11 cellular contexts compared by ENCODE assay signal in the genomic region with DNA sequence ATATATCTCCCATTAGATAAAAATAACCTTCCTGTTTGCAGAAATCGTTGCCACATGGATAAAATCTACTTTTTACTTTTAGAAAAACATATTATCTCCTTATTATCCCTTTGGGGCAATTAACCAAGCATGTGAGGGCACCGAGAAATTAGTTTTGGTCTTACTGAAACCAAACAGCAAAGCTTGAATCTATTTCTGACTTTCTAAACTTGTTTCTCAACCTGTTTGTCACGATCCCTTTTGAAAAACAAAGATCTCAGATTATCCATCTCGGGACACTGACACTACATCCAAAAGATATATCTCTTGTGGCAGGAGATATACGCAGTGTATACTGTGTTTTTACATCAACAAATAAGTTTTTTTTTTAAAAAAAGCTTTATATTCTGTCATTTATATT. TPM values are rescaled to one million over a fixed set of nuclear protein-coding genes. Genes with fewer than 3 reads are reported as not detected.
DNase-seq lines count a peak whose midpoint lies in the region; ATAC-seq, FAIRE-seq and TF ChIP-seq lines count a peak whose summit lies in the region.
"Had no signal": no experiment of that assay in that cellular context is flagged by ENCODE, and none has a peak within 500 bp of the region (broad histone marks: within the 10 kb centered on the region; RNA-seq: fewer than 3 reads in every experiment).

No MANE protein-coding gene starts in this region.

- H3K36me3 Mint-ChIP-seq in activated T-helper 2 cell treated with anti-CD3 and anti-CD28 coated beads, Interferon-gamma antibody, Interleukin-2, Interleukin-4, amounts not matched to agents 10 μg/mL and 5 μg/mL and 100 μg/mL, durations not matched to agents 14 hours and 24 hours and 36 hours (ENCODE audit: low read depth), result peaks cover 55% of the 10 kb centered on the region

- dilution Hi-C loops in keratinocyte (cut with MboI; ENCODE audit: extremely low pct_ligation_motif_present, low sequenced_read_pairs), result no loop called here

- H3K4me1 ChIP-seq in heart left ventricle (peaks cover 4 to 77% (median 51%) of the 10 kb centered on the region in 12 donors), keratinocyte (ENCODE audit: control insufficient read depth, extremely low read depth, insufficient read depth, low read length) (peaks cover 21% of the 10 kb centered on the region), transverse colon (peaks cover 26 to 70% (median 42%) of the 10 kb centered on the region in 4 donors)

- H3K79me2 ChIP-seq in keratinocyte (ENCODE audit: control insufficient read depth, insufficient read depth, low read length), result peaks cover 64% of the 10 kb centered on the region

- H4K20me1 ChIP-seq in keratinocyte (ENCODE audit: control insufficient read depth, extremely low read depth, insufficient read depth, low read length), result no peaks in the 10 kb centered on the region

- no peak for TF ChIP-seq EP300 in transverse colon (IDR thresholded peaks at IDR 0.05; ENCODE audit: low read depth)

- H3K36me3 ChIP-seq in heart left ventricle, result peaks cover 0 to 25% (median 8%) of the 10 kb centered on the region in 9 donors
- H3K36me3 ChIP-seq in keratinocyte (ENCODE audit: control insufficient read depth in 2 of 2, extremely low read depth in 1 of 2, insufficient read depth in 2 of 2, low read length in 2 of 2), result peaks cover 0 to 4% of the 10 kb centered on the region in 2 experiments
- peaks cover 0 to 9% (median 0%) of the 10 kb centered on the region in 4 donors for H3K36me3 ChIP-seq in transverse colon
- H3K36me3 ChIP-seq: SJCRH30 had no signal

- H3K4me1 Mint-ChIP-seq in activated T-helper 2 cell treated with anti-CD3 and anti-CD28 coated beads, Interferon-gamma antibody, Interleukin-2, Interleukin-4, amounts not matched to agents 10 μg/mL and 5 μg/mL and 100 μg/mL, durations not matched to agents 14 hours and 24 hours and 36 hours (ENCODE audit: low read depth), result peaks cover 38% of the 10 kb centered on the region

- H3K9me3 Mint-ChIP-seq in activated T-helper 2 cell treated with anti-CD3 and anti-CD28 coated beads, Interferon-gamma antibody, Interleukin-2, Interleukin-4, amounts not matched to agents 10 μg/mL and 5 μg/mL and 100 μg/mL, durations not matched to agents 14 hours and 24 hours and 36 hours, result peaks cover 5% of the 10 kb centered on the region

- peak overlapping the region; percentile 78 for H3K4me3 Mint-ChIP-seq in activated T-helper 2 cell treated with anti-CD3 and anti-CD28 coated beads, Interferon-gamma antibody, Interleukin-2, Interleukin-4, amounts not matched to agents 10 μg/mL and 5 μg/mL and 100 μg/mL, durations not matched to agents 14 hours and 24 hours and 36 hours (ENCODE audit: low read depth)

- peak overlapping the region; percentile 14 for H3K9ac ChIP-seq in keratinocyte (ENCODE audit: control insufficient read depth, extremely low read depth, insufficient read depth, low read length)

- TF ChIP-seq POLR2A in heart left ventricle (IDR thresholded peaks at IDR 0.05) (no peak), transverse colon (IDR thresholded peaks at IDR 0.05) (no peak)

- no peaks in the 10 kb centered on the region for H3K27me3 Mint-ChIP-seq in activated T-helper 2 cell treated with anti-CD3 and anti-CD28 coated beads, Interferon-gamma antibody, Interleukin-2, Interleukin-4, amounts not matched to agents 10 μg/mL and 5 μg/mL and 100 μg/mL, durations not matched to agents 14 hours and 24 hours and 36 hours (ENCODE audit: low read depth)

- H3K4me2 ChIP-seq in keratinocyte (ENCODE audit: control insufficient read depth, extremely low read depth, insufficient read depth, low read depth, low read length), result peak overlapping the region; percentile 70

- no peaks in the 10 kb centered on the region for H3K9me3 ChIP-seq in heart left ventricle
- H3K9me3 ChIP-seq in keratinocyte (ENCODE audit: control insufficient read depth, low read depth, low read length), result no peaks in the 10 kb centered on the region
- H3K9me3 ChIP-seq in transverse colon, result no peaks in the 10 kb centered on the region
- H3K9me3 ChIP-seq: mucosa of descending colon, SJCRH30 had no signal

- TF ChIP-seq CTCF in heart left ventricle (IDR thresholded peaks at IDR 0.05), result no peak
- TF ChIP-seq CTCF in keratinocyte (optimal IDR thresholded peaks at IDR 0.05 in 1 of 3, IDR thresholded peaks at IDR 0.05 in 1 of 3, conservative IDR thresholded peaks at IDR 0.05 in 1 of 3; ENCODE audit: extremely low read depth in 1 of 3, insufficient read depth in 2 of 3, low read length in 3 of 3), result no peak
- no peak for TF ChIP-seq CTCF in transverse colon (IDR thresholded peaks at IDR 0.05)

- DNase-seq in heart left ventricle (no peak), Right ventricle myocardium superior (no peak), keratinocyte (ENCODE audit: low read depth, low spot score) (no peak), transverse colon (no peak), NCI-H2171 (lab: John Stamatoyannopoulos, UW) (no peak), 8988T (no peak), NCI-H526 (lab: John Stamatoyannopoulos, UW) (no peak)
- DNase-seq in activated T-helper 2 cell treated with anti-CD3 and anti-CD28 coated beads, Interferon-gamma antibody, Interleukin-2, Interleukin-4, amounts not matched to agents 10 μg/mL and 5 μg/mL and 100 μg/mL, durations not matched to agents 14 hours and 24 hours and 36 hours (ENCODE audit: low spot score), result no peak
- DNase-seq: mucosa of descending colon, SJCRH30 had no signal

- 53 to 67% (median 55%) methylated on average over 5 of the region's 5 CpGs for WGBS in heart left ventricle, 4 donors
- 53 to 55% methylated on average over 5 of the region's 5 CpGs for WGBS in transverse colon (ENCODE audit: low coverage in 1 of 2), 2 donors

- H3K27me3 ChIP-seq in heart left ventricle, result no peaks in the 10 kb centered on the region
- H3K27me3 ChIP-seq in keratinocyte (ENCODE audit: control insufficient read depth, extremely low read depth, insufficient read depth, low read length), result no peaks in the 10 kb centered on the region
- H3K27me3 ChIP-seq in transverse colon, result no peaks in the 10 kb centered on the region
- H3K27me3 ChIP-seq: SJCRH30 had no signal

- H3K9me1 ChIP-seq in keratinocyte (ENCODE audit: control insufficient read depth, extremely low read depth, insufficient read depth, low read length), result no peaks in the 10 kb centered on the region

- H3K27ac Mint-ChIP-seq in activated T-helper 2 cell treated with anti-CD3 and anti-CD28 coated beads, Interferon-gamma antibody, Interleukin-2, Interleukin-4, amounts not matched to agents 10 μg/mL and 5 μg/mL and 100 μg/mL, durations not matched to agents 14 hours and 24 hours and 36 hours, result peak overlapping the region; percentile 86

- ATAC-seq in heart left ventricle (no peak), Right ventricle myocardium superior (ENCODE audit: poor library complexity) (no peak)
- ATAC-seq: mucosa of descending colon had no signal

- intact Hi-C loops in heart left ventricle (cut with DNase I), result loop anchor here in 1 of 10 donors (5.0 kb wide), 1 partner anchor 70 kb away; a partner anchor contains a TSS
- intact Hi-C loops in Right ventricle myocardium superior (cut with DNase I), result no loop called here
- intact Hi-C loops in activated T-helper 2 cell treated with anti-CD3 and anti-CD28 coated beads, Interferon-gamma antibody, Interleukin-2, Interleukin-4, amounts not matched to agents 10 μg/mL and 5 μg/mL and 100 μg/mL, durations not matched to agents 14 hours and 24 hours and 36 hours (cut with micrococcal nuclease), result loop anchor here (1.0 to 10.0 kb wide), 4 partner anchors 12 to 593 kb away; a partner anchor contains a TSS
- intact Hi-C loops in transverse colon (cut with DNase I; ENCODE audit: low total_unique reads), result no loop called here

- H2AFZ ChIP-seq in keratinocyte (ENCODE audit: control insufficient read depth, low read length), result no peak overlapping the region

- in situ Hi-C loops in transverse colon (cut with MboI; ENCODE audit: low pct_ligation_motif_present in 1 of 4, low pct_unique_long_range_greater_than_20kb in 1 of 4, low sequenced_read_pairs in 3 of 4), result no loop called here

- H3K27ac ChIP-seq in heart left ventricle, result peak overlapping the region in 2 of 12 donors; percentile 5 to 99
- peak overlapping the region; percentile 97 for H3K27ac ChIP-seq in keratinocyte (ENCODE audit: control insufficient read depth, insufficient read depth, low read length)
- peak overlapping the region; percentile 96 to 98 (median 96) for H3K27ac ChIP-seq in transverse colon
- H3K27ac ChIP-seq: SJCRH30 had no signal

- no peak for FAIRE-seq in keratinocyte (lab: Jason Lieb, UNC)
- FAIRE-seq: HTR-8/SVneo had no signal

- H3K4me3 ChIP-seq in heart left ventricle (peak overlapping the region in 9 of 12 donors; percentile 7 to 96 (median 78)), keratinocyte (ENCODE audit: control insufficient read depth in 2 of 3, extremely low read depth in 1 of 3, insufficient read depth in 2 of 3, low read depth in 1 of 3, low read length in 3 of 3) (peak overlapping the region; percentile 96 to 100 (median 99)), transverse colon (peak overlapping the region in 2 of 4 donors; percentile 8 to 94)
- H3K4me3 ChIP-seq: mucosa of descending colon, SJCRH30 had no signal

RNA-seq across cellular contexts. Expression of a gene that starts 2.3 kb away (rescaled TPM):
- total RNA-seq in heart left ventricle (10 to 100 TPM in 8 of 9 donors, 1 to 10 TPM in 1; 9.7 to 31.0 (median 16.5) TPM), Right ventricle myocardium superior (12.3 TPM), transverse colon (10 to 100 TPM; 29.5 to 72.9 (median 43.0) TPM)
- polyA plus RNA-seq in heart left ventricle (1 to 10 TPM; 7.7 to 8.7 TPM), keratinocyte (23.4 to 34.0 TPM (median 27.5 TPM) in 3 replicates)
- 41.5 and 41.9 TPM in 2 replicates for total RNA-seq in activated T-helper 2 cell treated with anti-CD3 and anti-CD28 coated beads, Interferon-gamma antibody, Interleukin-2, Interleukin-4, amounts not matched to agents 10 μg/mL and 5 μg/mL and 100 μg/mL, durations not matched to agents 14 hours and 24 hours and 36 hours
- polyA plus RNA-seq in keratinocyte (2011; ENCODE audit: low read depth), result 121 TPM
- 15.0 and 23.7 TPM in 2 replicates for polyA plus RNA-seq in keratinocyte (2011; cell fraction: cytosol; rRNA removed)
- polyA plus RNA-seq in keratinocyte (2011; cell fraction: nucleus; rRNA removed), result 42.1 and 71.4 TPM in 2 replicates
- 18.8 and 48.0 TPM in 2 replicates for polyA plus RNA-seq in keratinocyte (2012; ENCODE audit: low replicate concordance)
- polyA minus RNA-seq in keratinocyte, result 4.0 to 73.2 TPM (median 34.1 TPM) in 3 replicates
- polyA minus RNA-seq in keratinocyte (2011; cell fraction: cytosol; rRNA and poly(A)+ RNA removed), result 20.7 TPM
- polyA minus RNA-seq in keratinocyte (2011; cell fraction: nucleus; rRNA and poly(A)+ RNA removed), result 37.4 and 81.0 TPM in 2 replicates
